8 cellular contexts compared by ENCODE assay signal in the genomic region with DNA sequence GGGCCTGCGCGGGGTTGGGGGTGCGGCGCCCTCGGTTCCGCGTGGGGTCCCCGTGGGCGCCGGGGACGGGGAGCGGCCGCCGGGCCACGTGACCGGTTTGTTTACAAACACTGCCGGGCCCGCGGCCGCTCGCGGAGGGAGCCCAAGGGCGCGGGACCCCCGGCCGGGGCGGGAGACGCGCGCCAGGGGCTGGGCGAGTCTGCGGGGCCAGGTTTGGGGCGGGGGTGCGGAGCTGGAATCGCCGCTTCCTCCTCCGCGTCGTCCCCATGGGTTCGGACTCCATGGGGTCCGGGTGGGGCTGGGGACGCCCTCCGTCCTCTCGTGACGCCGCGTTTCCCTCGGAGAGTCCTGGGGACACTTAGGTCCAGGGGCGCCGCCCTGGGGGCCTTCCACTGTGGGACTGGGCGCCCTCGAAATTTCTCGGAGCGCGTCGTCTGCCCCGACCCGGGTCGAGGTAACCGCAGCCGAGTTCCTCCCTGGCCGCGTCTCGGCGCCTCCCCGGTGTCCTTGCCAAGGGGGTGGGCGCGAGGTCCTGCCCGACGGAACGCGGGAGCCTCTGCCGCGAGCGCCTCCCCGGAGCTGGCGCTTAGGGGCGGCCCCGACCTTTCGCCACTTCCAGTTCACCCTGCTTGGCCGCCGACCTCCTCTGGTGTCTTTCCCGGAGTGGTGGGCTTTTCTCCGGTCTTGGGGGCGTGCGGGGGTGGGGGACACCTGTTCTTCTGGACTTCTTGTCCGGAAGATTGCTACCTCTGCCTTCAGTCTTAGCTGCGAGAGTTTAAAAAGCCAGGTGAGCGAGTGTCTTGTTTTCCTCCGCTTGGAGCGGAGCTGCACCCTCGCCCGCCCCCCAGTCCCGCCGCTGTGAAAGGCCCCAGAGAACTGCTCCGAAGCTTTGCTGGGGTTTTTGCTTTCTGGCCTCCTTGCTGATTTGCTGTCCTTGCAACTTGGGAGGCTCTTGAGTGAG. TPM values are rescaled to one million over a fixed set of nuclear protein-coding genes. Genes with fewer than 3 reads are reported as not detected.
DNase-seq lines count a peak whose midpoint lies in the region; ATAC-seq lines count a peak whose summit lies in the region.

No MANE protein-coding gene starts in this region.

- WGBS in mesodermal cell (ENCODE audit: insufficient coverage in 2 of 2), 2 experiments = 1% methylated on average over 86 to 92 of the region's 96 CpGs

- H3K9ac ChIP-seq in endocrine pancreas (ENCODE audit: control insufficient read depth, insufficient read depth, low read length) = peak overlapping the region; percentile 79

- H3K4me3 ChIP-seq in endocrine pancreas (ENCODE audit: control insufficient read depth, insufficient read depth, low read length) (peak overlapping the region; percentile 70), mesodermal cell (ENCODE audit: extremely low read depth, insufficient read depth, low read length, poor library complexity, severe bottlenecking) (peak overlapping the region; percentile 94)

- H3K9me3 ChIP-seq in endocrine pancreas (ENCODE audit: control insufficient read depth, low read length) = no peaks in the 10 kb centered on the region
- no peaks in the 10 kb centered on the region for H3K9me3 ChIP-seq in mesodermal cell (ENCODE audit: control insufficient read depth, low read length)

- H3K36me3 ChIP-seq in endocrine pancreas (ENCODE audit: control insufficient read depth, insufficient read depth, low read length) (no peaks in the 10 kb centered on the region), mesodermal cell (ENCODE audit: control insufficient read depth, insufficient read depth, low read length) (no peaks in the 10 kb centered on the region)

- H3K4me1 ChIP-seq in endocrine pancreas (ENCODE audit: control insufficient read depth, insufficient read depth, low read length) (peaks cover 8% of the 10 kb centered on the region), mesodermal cell (ENCODE audit: control insufficient read depth, insufficient read depth, low read length, poor library complexity, severe bottlenecking) (peaks cover 52% of the 10 kb centered on the region)

- ATAC-seq in HG03159 (IDR thresholded peaks at IDR 0.05; ENCODE audit: unreplicated experiment) (peak; percentile 18), HG02588 (IDR thresholded peaks at IDR 0.05; ENCODE audit: unreplicated experiment) (no peak)

- no peaks in the 10 kb centered on the region for H3K27me3 ChIP-seq in endocrine pancreas (ENCODE audit: control insufficient read depth, insufficient read depth, low read length)

- H3K27ac ChIP-seq in mesodermal cell (ENCODE audit: low read depth, low read length, severe bottlenecking) (no peak overlapping the region), temporal lobe (ENCODE audit: low read depth, low read length) (peak overlapping the region; percentile 91)

- DNase-seq in NCI-H345 (lab: John Stamatoyannopoulos, UW) (peak; percentile 7), NCI-H345 treated with DMSO at 0.1 percent for 48 hours (lab: John Stamatoyannopoulos, UW; ENCODE audit: unreplicated experiment) (no peak)
- DNase-seq in activated CD4-positive, alpha-beta T cell treated with anti-CD3 and anti-CD28 coated beads for 48 hours = peak; percentile 40

RNA-seq across cellular contexts. Expression of gene YPEL2, which starts 0.8 kb away (rescaled TPM):
- polyA plus RNA-seq in mesodermal cell (2013, experiment 1 of 2) = 22.0 TPM
- 19.1 TPM for polyA plus RNA-seq in mesodermal cell (2013, experiment 2 of 2)
- total RNA-seq in temporal lobe = 7.4 TPM
